Comparison of ENCODE assay signal across 21 cellular contexts in genomic region chr3:40770046-40770445, GRCh38.
A peak's percentile ranks its signal among the peaks of the same experiment; 100 is the strongest.
DNase-seq lines count a peak whose midpoint lies in the region; ATAC-seq and TF ChIP-seq lines count a peak whose summit lies in the region.
"Had no signal": no experiment of that assay in that cellular context is flagged by ENCODE, and none has a peak within 500 bp of the region (broad histone marks: within the 10 kb centered on the region; RNA-seq: fewer than 3 reads in every experiment).

No MANE protein-coding gene starts in this region.

- H3K36me3 ChIP-seq in ascending aorta (no peaks in the 10 kb centered on the region), tibial artery (no peaks in the 10 kb centered on the region)
- H3K36me3 ChIP-seq: MG63, prostate gland, spleen had no signal

- no peak for DNase-seq in Right ventricle myocardium superior
- DNase-seq in Right ventricle myocardium inferior (ENCODE audit: missing footprints) = no peak
- DNase-seq in ascending aorta (ENCODE audit: low spot score in 2 of 2) = no peak
- DNase-seq in left lobe of liver (ENCODE audit: low spot score) = no peak
- peak in 1 of 2 donors; percentile 41 for DNase-seq in tibial artery
- DNase-seq in NCI-H524 treated with DMSO at 0.1 percent for 48 hours (lab: John Stamatoyannopoulos, UW) = no peak
- DNase-seq in endothelial cell (ENCODE audit: low spot score) = no peak
- DNase-seq in NCI-H446 treated with DMSO at 0.1 percent for 48 hours (lab: John Stamatoyannopoulos, UW) = no peak
- DNase-seq: activated gamma-delta T cell; amygdala; MG63; NCI-H1694; NCI-H226; NK-92 treated with Interleukin-12 subunit alpha and Interleukin-12 subunit beta, amount 100 ng/mL, for 24 hours; RPMI8226; spleen had no signal

- H3K27ac ChIP-seq in ascending aorta = peak overlapping the region; percentile 4 to 24
- peak overlapping the region; percentile 37 to 61 for H3K27ac ChIP-seq in tibial artery
- H3K27ac ChIP-seq: C4-2B, HL-60, prostate gland had no signal

- no peaks in the 10 kb centered on the region for H3K9me3 Mint-ChIP-seq in endothelial cell (ENCODE audit: unreplicated experiment)
- H3K9me3 Mint-ChIP-seq: IgD-negative memory B cell, mesothelial cell of epicardium had no signal

- intact Hi-C loops in Right ventricle myocardium superior (cut with DNase I) (no loop called here), Right ventricle myocardium inferior (cut with DNase I) (no loop called here), ascending aorta (cut with DNase I) (no loop called here), tibial artery (cut with DNase I; ENCODE audit: low total_unique reads) (loop anchor here (10.0 kb wide), 2 partner anchors 105 to 185 kb away; no protein-coding TSS in a partner anchor)

- peak; percentile 34 for ATAC-seq in Right ventricle myocardium superior (ENCODE audit: poor library complexity)
- ATAC-seq in Right ventricle myocardium inferior = no peak
- ATAC-seq in left lobe of liver = peak; percentile 31

- H3K27me3 ChIP-seq in ascending aorta (no peaks in the 10 kb centered on the region), tibial artery (no peaks in the 10 kb centered on the region)
- H3K27me3 ChIP-seq: MG63, spleen had no signal

- H3K4me3 Mint-ChIP-seq in endothelial cell (ENCODE audit: unreplicated experiment) = no peak overlapping the region
- H3K4me3 Mint-ChIP-seq: IgD-negative memory B cell, mesothelial cell of epicardium had no signal

- TF ChIP-seq CTCF in ascending aorta (IDR thresholded peaks at IDR 0.05) = no peak
- no peak for TF ChIP-seq CTCF in tibial artery (IDR thresholded peaks at IDR 0.05)
- TF ChIP-seq CTCF in endothelial cell (IDR thresholded peaks at IDR 0.05; ENCODE audit: unreplicated experiment) = no peak

- H3K36me3 Mint-ChIP-seq in endothelial cell (ENCODE audit: low read depth, unreplicated experiment) = peaks cover 3% of the 10 kb centered on the region
- H3K36me3 Mint-ChIP-seq: IgD-negative memory B cell, mesothelial cell of epicardium had no signal

- H3K4me1 Mint-ChIP-seq in endothelial cell (ENCODE audit: unreplicated experiment) = peaks cover 6% of the 10 kb centered on the region

- peaks cover 4% of the 10 kb centered on the region for H3K27me3 Mint-ChIP-seq in endothelial cell (ENCODE audit: unreplicated experiment)
- H3K27me3 Mint-ChIP-seq: IgD-negative memory B cell had no signal

- H3K9me3 ChIP-seq in ascending aorta (no peaks in the 10 kb centered on the region), tibial artery (no peaks in the 10 kb centered on the region)
- H3K9me3 ChIP-seq: MG63, prostate gland, spleen had no signal

- no peak overlapping the region for H3K27ac Mint-ChIP-seq in endothelial cell (ENCODE audit: unreplicated experiment)
- H3K27ac Mint-ChIP-seq: IgD-negative memory B cell, mesothelial cell of epicardium had no signal

- H3K4me1 ChIP-seq in ascending aorta (peaks cover 2 to 23% of the 10 kb centered on the region in 2 donors), tibial artery (peaks cover 0 to 46% (median 37%) of the 10 kb centered on the region in 4 donors)
- H3K4me1 ChIP-seq: prostate gland, spleen had no signal

- no peak overlapping the region for H3K4me3 ChIP-seq in ascending aorta
- H3K4me3 ChIP-seq in tibial artery = no peak overlapping the region
- H3K4me3 ChIP-seq: MG63, prostate gland, spleen had no signal
